In the genomic region with DNA sequence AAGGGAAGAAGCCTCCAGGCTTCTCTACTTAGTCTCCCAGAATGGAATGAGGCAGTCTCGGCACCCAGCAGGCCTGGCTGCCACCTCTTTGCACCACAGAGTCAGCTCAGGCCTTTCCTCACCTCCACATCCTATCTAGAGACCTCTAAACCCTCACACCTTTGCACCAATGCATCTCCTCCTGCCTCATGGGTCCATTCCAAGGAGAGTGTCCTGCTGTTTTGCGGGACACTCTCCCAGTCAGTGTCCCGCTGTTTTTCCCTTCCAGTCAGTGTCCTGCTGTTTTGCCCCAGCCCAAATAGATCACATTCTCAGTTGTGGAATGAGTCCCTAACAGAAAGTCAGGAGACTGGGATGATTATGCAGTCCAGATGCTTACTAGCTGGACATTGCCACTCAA, we compare ENCODE assay signal across 1 cellular context.
TF ChIP-seq lines count a peak whose summit lies in the region.

No MANE protein-coding gene starts in this region.

TF ChIP-seq in HCT116, 20 proteins besides CTCF, POLR2A, EP300 and RAD21 (continued from another document):
- TF ChIP-seq ZFX (IDR thresholded peaks at IDR 0.05): no peak
- TF ChIP-seq REST (IDR thresholded peaks at IDR 0.05; ENCODE audit: low read depth): no peak
- no peak for TF ChIP-seq POLR2AphosphoS5 (IDR thresholded peaks at IDR 0.05; ENCODE audit: low read depth, low read length)
- no peak for TF ChIP-seq CEBPB (IDR thresholded peaks at IDR 0.05; ENCODE audit: low read depth)
- TF ChIP-seq, protein P1, sequence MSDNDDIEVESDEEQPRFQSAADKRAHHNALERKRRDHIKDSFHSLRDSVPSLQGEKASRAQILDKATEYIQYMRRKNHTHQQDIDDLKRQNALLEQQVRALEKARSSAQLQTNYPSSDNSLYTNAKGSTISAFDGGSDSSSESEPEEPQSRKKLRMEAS (IDR thresholded peaks at IDR 0.05): no peak
- TF ChIP-seq FOSL1 (IDR thresholded peaks at IDR 0.05; ENCODE audit: low read depth): no peak
- no peak for TF ChIP-seq EGR1 (IDR thresholded peaks at IDR 0.05; ENCODE audit: low read depth)
- TF ChIP-seq CBX3 (IDR thresholded peaks at IDR 0.05; ENCODE audit: low read depth): no peak
- TF ChIP-seq ZNF274 (IDR thresholded peaks at IDR 0.05; ENCODE audit: low read depth, low read length): no peak
- TF ChIP-seq SIN3A (IDR thresholded peaks at IDR 0.05; ENCODE audit: low read depth): no peak
